In the genomic region with DNA sequence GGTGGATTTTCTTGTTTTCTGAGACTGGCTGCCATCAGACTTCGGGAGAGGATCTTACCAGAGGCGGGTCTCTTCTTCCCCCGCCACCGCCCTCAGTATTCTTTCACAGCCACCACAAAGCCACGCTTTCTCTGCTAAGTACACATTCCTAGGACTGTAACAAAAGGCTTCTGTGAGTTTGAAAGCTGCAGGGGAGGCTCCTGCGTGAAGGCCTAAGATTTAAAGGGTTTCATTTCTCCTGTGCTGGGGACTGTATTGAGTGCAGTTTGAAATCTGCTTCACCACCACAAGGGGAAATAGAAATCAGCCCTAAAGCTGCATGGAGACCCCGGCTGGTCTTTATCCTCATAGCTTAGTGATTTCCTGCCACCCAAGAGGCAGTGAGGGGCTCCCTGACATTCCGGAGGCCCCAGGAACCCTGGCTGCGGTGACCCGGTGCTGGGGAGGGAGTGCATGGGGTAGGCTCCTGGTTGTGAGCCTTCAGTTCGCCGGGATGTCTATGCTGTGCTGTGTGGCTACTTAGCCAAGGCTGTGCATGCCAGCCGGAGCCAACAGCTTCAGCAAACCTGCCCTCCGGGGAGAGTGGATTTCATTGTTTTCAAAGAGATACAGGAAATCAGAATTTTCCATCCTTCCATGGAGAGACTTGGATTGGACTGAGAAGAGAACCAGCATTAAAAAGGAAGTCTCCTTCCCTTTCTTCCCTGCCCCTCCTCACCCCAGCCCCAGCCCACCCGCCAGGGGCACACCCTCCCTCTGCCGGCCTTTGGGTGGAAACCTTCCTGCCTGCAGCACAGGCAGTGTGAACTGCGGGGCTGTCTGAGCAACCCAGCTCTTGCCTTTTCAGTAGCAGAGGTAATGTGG, we compare ENCODE assay signal across 8 cellular contexts.
A peak's percentile ranks its signal among the peaks of the same experiment; 100 is the strongest.
DNase-seq lines count a peak whose midpoint lies in the region; ATAC-seq, FAIRE-seq and TF ChIP-seq lines count a peak whose summit lies in the region.

No MANE protein-coding gene starts in this region.

- no peaks in the 10 kb centered on the region for H3K36me3 ChIP-seq in left lung
- H3K36me3 ChIP-seq in stomach smooth muscle (ENCODE audit: control insufficient read depth in 2 of 2, insufficient read depth in 2 of 2, low read length in 2 of 2) = peaks cover 0 to under 1% of the 10 kb centered on the region in 2 donors
- peaks cover 0 to 2% of the 10 kb centered on the region in 2 donors for H3K36me3 ChIP-seq in small intestine (ENCODE audit: control insufficient read depth in 2 of 2, insufficient read depth in 2 of 2, low read length in 2 of 2)

- intact Hi-C loops in left lung (cut with DNase I) = no loop called here

- no peak for FAIRE-seq in small intestine (lab: Jason Lieb, UNC)

- H3K4me3 Mint-ChIP-seq in T-helper 1 cell treated with Interleukin-12 subunit alpha and Interleukin-12 subunit beta and Interleukin-4 antibody, amounts not matched to agents 30 μg/mL and 1 μg/mL, for 36 hours = peak overlapping the region; percentile 69

- in situ Hi-C loops in astrocyte of the spinal cord (cut with HindIII; ENCODE audit: low sequenced_read_pairs) = no loop called here

- peaks cover 30% of the 10 kb centered on the region for H3K36me3 Mint-ChIP-seq in T-helper 1 cell treated with Interleukin-12 subunit alpha and Interleukin-12 subunit beta and Interleukin-4 antibody, amounts not matched to agents 30 μg/mL and 1 μg/mL, for 36 hours (ENCODE audit: low read depth)

- H3K27me3 ChIP-seq in left lung = no peaks in the 10 kb centered on the region
- no peaks in the 10 kb centered on the region for H3K27me3 ChIP-seq in stomach smooth muscle (ENCODE audit: control insufficient read depth in 1 of 2, insufficient read depth in 2 of 2, low read length in 2 of 2)
- no peaks in the 10 kb centered on the region for H3K27me3 ChIP-seq in small intestine (ENCODE audit: control insufficient read depth in 2 of 2, insufficient read depth in 2 of 2, low read length in 2 of 2)

- H3K27ac Mint-ChIP-seq in T-helper 1 cell treated with Interleukin-12 subunit alpha and Interleukin-12 subunit beta and Interleukin-4 antibody, amounts not matched to agents 30 μg/mL and 1 μg/mL, for 36 hours = peak overlapping the region; percentile 80

- H3K4me1 ChIP-seq in left lung = peaks cover 36 to 76% of the 10 kb centered on the region in 2 donors
- H3K4me1 ChIP-seq in stomach smooth muscle (ENCODE audit: control insufficient read depth, insufficient read depth, low read length) = peaks cover 44% of the 10 kb centered on the region
- H3K4me1 ChIP-seq in small intestine (ENCODE audit: control insufficient read depth in 2 of 2, insufficient read depth in 1 of 2, low read depth in 1 of 2, low read length in 1 of 2) = peaks cover 0 to 11% of the 10 kb centered on the region in 2 donors

- H3K27ac ChIP-seq in left lung = peak overlapping the region; percentile 74 to 79
- peak overlapping the region; percentile 78 for H3K27ac ChIP-seq in stomach smooth muscle (ENCODE audit: low read length)
- H3K27ac ChIP-seq in small intestine (ENCODE audit: low read depth in 1 of 2, low read length in 1 of 2) = peak overlapping the region in 1 of 2 donors; percentile 47

- DNase-seq in T-helper 1 cell = no peak
- peak; percentile 24 for DNase-seq in NCI-H2227 treated with DMSO at 0.1 percent for 48 hours (lab: John Stamatoyannopoulos, UW)
- peak; percentile 73 for DNase-seq in astrocyte of the spinal cord (ENCODE audit: low read depth, low spot score)
- DNase-seq in left lung = peak; percentile 51 to 82
- no peak for DNase-seq in small intestine

- WGBS in small intestine, 3 donors = 27 to 46% (median 41%) methylated on average over 17 of the region's 17 CpGs

- H3K4me1 Mint-ChIP-seq in T-helper 1 cell treated with Interleukin-12 subunit alpha and Interleukin-12 subunit beta and Interleukin-4 antibody, amounts not matched to agents 30 μg/mL and 1 μg/mL, for 36 hours (ENCODE audit: low read depth) = peaks cover 55% of the 10 kb centered on the region

- H3K4me3 ChIP-seq in astrocyte of the spinal cord (ENCODE audit: low read depth, low read length) (no peak overlapping the region), left lung (no peak overlapping the region), stomach smooth muscle (ENCODE audit: low read length in 2 of 2) (peak overlapping the region; percentile 61 to 69), small intestine (ENCODE audit: low read depth in 1 of 2, low read length in 2 of 2) (no peak overlapping the region)

- no peaks in the 10 kb centered on the region for H3K9me3 ChIP-seq in left lung
- no peaks in the 10 kb centered on the region for H3K9me3 ChIP-seq in stomach smooth muscle (ENCODE audit: control insufficient read depth in 2 of 2, low read length in 2 of 2)
- no peaks in the 10 kb centered on the region for H3K9me3 ChIP-seq in small intestine (ENCODE audit: control insufficient read depth, low read depth)

- no peaks in the 10 kb centered on the region for H3K9me3 Mint-ChIP-seq in T-helper 1 cell treated with Interleukin-12 subunit alpha and Interleukin-12 subunit beta and Interleukin-4 antibody, amounts not matched to agents 30 μg/mL and 1 μg/mL, for 36 hours

- peak; percentile 63 for ATAC-seq in HG02798 (IDR thresholded peaks at IDR 0.05; ENCODE audit: poor library complexity, unreplicated experiment)
- ATAC-seq in left lung = peak; percentile 60

- H3K27me3 Mint-ChIP-seq in T-helper 1 cell treated with Interleukin-12 subunit alpha and Interleukin-12 subunit beta and Interleukin-4 antibody, amounts not matched to agents 30 μg/mL and 1 μg/mL, for 36 hours (ENCODE audit: low read depth) = no peaks in the 10 kb centered on the region

- peak overlapping the region; percentile 62 to 68 for H3K9ac ChIP-seq in stomach smooth muscle (ENCODE audit: low read length in 2 of 2)

- TF ChIP-seq CTCF in astrocyte of the spinal cord (IDR thresholded peaks at IDR 0.05; ENCODE audit: low read depth, low read length) = peak; percentile 16
- TF ChIP-seq CTCF in left lung (IDR thresholded peaks at IDR 0.05) = no peak

Comparison
In these comparisons a context has a peak if more than half of its experiments do, and no peak if none do; other contexts are left out.
1. DNase-seq: peak in NCI-H2227 treated with DMSO at 0.1 percent for 48 hours (single experiment), astrocyte of the spinal cord (single experiment) and left lung (2 of 2); none in T-helper 1 cell (0 of 5) and small intestine (single experiment).
2. H3K4me3 ChIP-seq: peak in stomach smooth muscle (2 of 2); none in astrocyte of the spinal cord (single experiment), left lung (0 of 2) and small intestine (0 of 2).